In the genomic region with DNA sequence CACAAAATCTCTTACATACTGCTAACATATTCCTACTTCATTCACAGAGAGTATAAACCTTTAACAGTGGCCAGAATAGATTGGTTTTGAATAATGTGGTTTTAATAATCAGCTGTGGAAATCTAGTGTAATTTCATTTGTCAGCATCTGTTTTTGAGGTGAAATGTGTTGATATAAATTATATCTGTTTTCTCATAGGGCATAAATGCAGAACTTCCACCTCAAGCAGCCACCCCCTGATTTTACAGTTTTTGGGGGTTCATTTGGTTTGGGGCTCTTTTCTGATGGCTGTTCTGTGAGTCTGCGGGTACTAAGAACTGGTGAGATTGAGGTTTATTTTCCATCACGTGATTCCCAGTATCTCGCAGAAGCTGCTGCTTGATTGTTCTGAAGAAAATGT, we compare ENCODE assay signal across 30 cellular contexts. TPM values are rescaled to one million over a fixed set of nuclear protein-coding genes. Genes with fewer than 3 reads are reported as not detected.
"Had no signal": no experiment of that assay in that cellular context is flagged by ENCODE, and none has a peak within 500 bp of the region (broad histone marks: within the 10 kb centered on the region; RNA-seq: fewer than 3 reads in every experiment).

No MANE protein-coding gene starts in this region.

- DNase-seq: activated B cell treated with CpG ODN at 0.5 μM for 24 hours; activated CD4-positive, alpha-beta T cell treated with anti-CD3 and anti-CD28 coated beads, Interleukin-2, amount 50 U/mL, for 1 hour; activated CD8-positive, alpha-beta T cell treated with anti-CD3 and anti-CD28 coated beads for 36 hours; activated effector memory CD4-positive, alpha-beta T cell treated with Interleukin-2 at 50 U/mL for 16 hours; activated naive CD4-positive, alpha-beta T cell treated with Interleukin-2 at 50 U/mL for 16 hours; activated T-cell treated with anti-CD3 and anti-CD28 coated beads for 4 hours; amniotic stem cell; brain microvascular endothelial cell; gastrocnemius medialis; glutamatergic neuron; islet precursor cell; left ventricle myocardium inferior; mucosa of descending colon; nucleus accumbens; pancreas; psoas muscle; sigmoid colon; small intestine; stimulated activated CD4-positive, alpha-beta T cell treated with anti-CD3 and anti-CD28 coated beads, Interleukin-4, amount 100 ng/mL, for 24 hours; stimulated activated naive CD8-positive, alpha-beta T cell treated with anti-CD3 and anti-CD28 coated beads, Interleukin-15, amount 100 ng/mL, for 72 hours; substantia nigra; T-helper 9 cell; thyroid gland; upper lobe of right lung had no signal

- H3K36me3 Mint-ChIP-seq: activated CD8-positive, alpha-beta memory T cell treated with anti-CD3 and anti-CD28 coated beads, Interleukin-2, amount 10 ng/mL, durations not matched to agents 7 days and 5 days; activated naive CD8-positive, alpha-beta T cell; stimulated activated memory B cell treated with anti-CD40 and anti-IgM and Interleukin-4, amounts not matched to agents 10 μg/mL and 1 μg/mL and 100 μg/mL, for 72 hours had no signal

- H3K27me3 Mint-ChIP-seq: activated CD8-positive, alpha-beta memory T cell treated with anti-CD3 and anti-CD28 coated beads, Interleukin-2, amount 10 ng/mL, durations not matched to agents 7 days and 5 days; activated naive CD8-positive, alpha-beta T cell; dendritic cell treated with granulocyte-macrophage colony-stimulating factor and Interleukin-4, amounts not matched to agents 40 ng/mL and 50 ng/mL, for 4 days; stimulated activated naive CD8-positive, alpha-beta T cell treated with anti-CD3 and anti-CD28 coated beads, Interleukin-15, amount 100 ng/mL, for 72 hours had no signal

- H3K9me3 ChIP-seq: gastrocnemius medialis, left ventricle myocardium inferior, mucosa of descending colon, pancreas, psoas muscle, sigmoid colon, thyroid gland, upper lobe of right lung had no signal

- H3K9me3 Mint-ChIP-seq: activated B cell treated with CpG ODN at 0.5 μM for 24 hours; activated CD8-positive, alpha-beta T cell treated with anti-CD3 and anti-CD28 coated beads for 36 hours; dendritic cell treated with granulocyte-macrophage colony-stimulating factor and Interleukin-4, amounts not matched to agents 40 ng/mL and 50 ng/mL, for 4 days; neural crest cell; stimulated activated memory B cell treated with anti-CD40 and anti-IgM and Interleukin-4, amounts not matched to agents 10 μg/mL and 1 μg/mL and 100 μg/mL, for 72 hours; stimulated activated naive CD8-positive, alpha-beta T cell treated with anti-CD3 and anti-CD28 coated beads, Interleukin-15, amount 100 ng/mL, for 72 hours had no signal

- H3K27ac Mint-ChIP-seq: activated B cell treated with CpG ODN at 0.5 μM for 24 hours; activated CD8-positive, alpha-beta memory T cell treated with anti-CD3 and anti-CD28 coated beads, Interleukin-2, amount 10 ng/mL, durations not matched to agents 7 days and 5 days; activated CD8-positive, alpha-beta T cell treated with anti-CD3 and anti-CD28 coated beads for 36 hours; activated naive CD8-positive, alpha-beta T cell; dendritic cell treated with granulocyte-macrophage colony-stimulating factor and Interleukin-4, amounts not matched to agents 40 ng/mL and 50 ng/mL, for 4 days; stimulated activated memory B cell treated with anti-CD40 and anti-IgM and Interleukin-4, amounts not matched to agents 10 μg/mL and 1 μg/mL and 100 μg/mL, for 72 hours had no signal

- ATAC-seq: activated CD8-positive, alpha-beta memory T cell treated with anti-CD3 and anti-CD28 coated beads, Interleukin-2, amount 10 ng/mL, durations not matched to agents 7 days and 5 days; activated CD8-positive, alpha-beta T cell treated with anti-CD3 and anti-CD28 coated beads for 36 hours; gastrocnemius medialis; mucosa of descending colon; pancreas; psoas muscle; stimulated activated memory B cell treated with anti-CD40 and anti-IgM and Interleukin-4, amounts not matched to agents 10 μg/mL and 1 μg/mL and 100 μg/mL, for 72 hours; stimulated activated naive CD8-positive, alpha-beta T cell treated with anti-CD3 and anti-CD28 coated beads, Interleukin-15, amount 100 ng/mL, for 72 hours; upper lobe of right lung had no signal

- H3K4me1 Mint-ChIP-seq: neural crest cell; stimulated activated memory B cell treated with anti-CD40 and anti-IgM and Interleukin-4, amounts not matched to agents 10 μg/mL and 1 μg/mL and 100 μg/mL, for 72 hours had no signal

- H3K4me3 Mint-ChIP-seq: activated B cell treated with CpG ODN at 0.5 μM for 24 hours; activated CD8-positive, alpha-beta memory T cell treated with anti-CD3 and anti-CD28 coated beads, Interleukin-2, amount 10 ng/mL, durations not matched to agents 7 days and 5 days; activated CD8-positive, alpha-beta T cell treated with anti-CD3 and anti-CD28 coated beads for 36 hours; activated naive CD8-positive, alpha-beta T cell; dendritic cell treated with granulocyte-macrophage colony-stimulating factor and Interleukin-4, amounts not matched to agents 40 ng/mL and 50 ng/mL, for 4 days; neural crest cell; stimulated activated memory B cell treated with anti-CD40 and anti-IgM and Interleukin-4, amounts not matched to agents 10 μg/mL and 1 μg/mL and 100 μg/mL, for 72 hours; stimulated activated naive CD8-positive, alpha-beta T cell treated with anti-CD3 and anti-CD28 coated beads, Interleukin-15, amount 100 ng/mL, for 72 hours had no signal

RNA-seq across cellular contexts. Expression of gene EDARADD, which starts 23.2 kb away (rescaled TPM):
- total RNA-seq: activated B cell treated with CpG ODN at 0.5 μM for 24 hours, gastrocnemius medialis, myocyte had no signal
